ENCODE assay signal across 28 cellular contexts in genomic region chr6:169376458-169376857, GRCh38.
"Had no signal": no experiment of that assay in that cellular context is flagged by ENCODE, and none has a peak within 500 bp of the region (broad histone marks: within the 10 kb centered on the region; RNA-seq: fewer than 3 reads in every experiment).

No MANE protein-coding gene starts in this region.

- H3K36me3 ChIP-seq: heart right ventricle, left ventricle myocardium inferior, neutrophil, ovary, right atrium auricular region, right lobe of liver, suprapubic skin, thoracic aorta, tibial artery, vagina had no signal

- H3K36me3 Mint-ChIP-seq: stimulated activated effector memory CD8-positive, alpha-beta T cell treated with anti-CD3 and anti-CD28 coated beads, Interleukin-12 subunit alpha, Interleukin-12 subunit beta, amount 100 ng/mL, for 72 hours; type B pancreatic cell had no signal

- ATAC-seq: heart right ventricle; mucosa of descending colon; naive thymus-derived CD8-positive, alpha-beta T cell; right lobe of liver; stimulated activated effector memory CD8-positive, alpha-beta T cell treated with anti-CD3 and anti-CD28 coated beads, Interleukin-12 subunit alpha, Interleukin-12 subunit beta, amount 100 ng/mL, for 72 hours had no signal

- H3K27ac ChIP-seq: heart right ventricle, hepatocyte, left ventricle myocardium inferior, neutrophil, ovary, right atrium auricular region, right lobe of liver, suprapubic skin, thoracic aorta, tibial artery, vagina had no signal

- H3K27me3 Mint-ChIP-seq: type B pancreatic cell had no signal

- H3K4me1 ChIP-seq: heart right ventricle, left ventricle myocardium inferior, right atrium auricular region, right lobe of liver, tibial artery, vagina had no signal

- H3K4me3 ChIP-seq: heart right ventricle, hepatocyte, left ventricle myocardium inferior, lung, mucosa of descending colon, ovary, right atrium auricular region, right lobe of liver, smooth muscle cell, suprapubic skin, thoracic aorta, tibial artery, vagina had no signal

- H3K9me3 ChIP-seq: mucosa of descending colon, neutrophil, ovary, right lobe of liver, suprapubic skin, vagina had no signal

- H3K4me1 Mint-ChIP-seq: nephron; neural crest cell; stimulated activated effector memory CD8-positive, alpha-beta T cell treated with anti-CD3 and anti-CD28 coated beads, Interleukin-12 subunit alpha, Interleukin-12 subunit beta, amount 100 ng/mL, for 72 hours had no signal

- H3K27me3 ChIP-seq: hepatocyte, neutrophil, ovary, right atrium auricular region, right lobe of liver, suprapubic skin, tibial artery, vagina had no signal

- H3K9me3 Mint-ChIP-seq: neural crest cell, type B pancreatic cell had no signal

- DNase-seq: heart right ventricle; islet precursor cell; left ventricle myocardium inferior; midbrain; mucosa of descending colon; naive thymus-derived CD8-positive, alpha-beta T cell; occipital lobe; ovary; right lobe of liver; stimulated activated CD4-positive, alpha-beta T cell treated with anti-CD3 and anti-CD28 coated beads, Interleukin-15, amount 100 ng/mL, for 24 hours; stimulated activated CD4-positive, alpha-beta T cell treated with anti-CD3 and anti-CD28 coated beads, Interleukin-2, amount 100 ng/mL, for 24 hours; stimulated activated CD4-positive, alpha-beta T cell treated with anti-CD3 and anti-CD28 coated beads, Interleukin-4, amount 100 ng/mL, for 24 hours; stimulated activated naive CD4-positive, alpha-beta T cell; tibial artery had no signal

- H3K4me3 Mint-ChIP-seq: naive thymus-derived CD8-positive, alpha-beta T cell; nephron; neural crest cell; stimulated activated effector memory CD8-positive, alpha-beta T cell treated with anti-CD3 and anti-CD28 coated beads, Interleukin-12 subunit alpha, Interleukin-12 subunit beta, amount 100 ng/mL, for 72 hours; stimulated activated naive CD8-positive, alpha-beta T cell treated with anti-CD3 and anti-CD28 coated beads, Interleukin-15, Interleukin-2, amounts not matched to agents 100 ng/mL and 50 ng/mL, for 24 hours; type B pancreatic cell had no signal

- H3K27ac Mint-ChIP-seq: naive thymus-derived CD8-positive, alpha-beta T cell; nephron; progenitor cell of endocrine pancreas; stimulated activated effector memory CD8-positive, alpha-beta T cell treated with anti-CD3 and anti-CD28 coated beads, Interleukin-12 subunit alpha, Interleukin-12 subunit beta, amount 100 ng/mL, for 72 hours; stimulated activated naive CD8-positive, alpha-beta T cell treated with anti-CD3 and anti-CD28 coated beads, Interleukin-15, Interleukin-2, amounts not matched to agents 100 ng/mL and 50 ng/mL, for 24 hours; type B pancreatic cell had no signal
